In genomic region chr11:69443138-69443967, GRCh38 we compare ENCODE assay signal across 7 cellular contexts. TPM values are rescaled to one million over a fixed set of nuclear protein-coding genes. Genes with fewer than 3 reads are reported as not detected.
DNase-seq lines count a peak whose midpoint lies in the region; ATAC-seq and TF ChIP-seq lines count a peak whose summit lies in the region.

No MANE protein-coding gene starts in this region.

- CTCF ChIA-PET in activated CD4-positive, alpha-beta memory T cell treated with anti-CD3 and anti-CD28 coated beads for 36 hours (lab: Charles Lee), result interaction anchor here (1.0 kb wide), 1 partner anchor 14 kb away, joined by 3 read pairs; no protein-coding TSS in a partner anchor

- ATAC-seq in GM18517 (IDR thresholded peaks at IDR 0.05; ENCODE audit: unreplicated experiment) (peak; percentile 86), HG02885 (IDR thresholded peaks at IDR 0.05; ENCODE audit: poor library complexity, unreplicated experiment) (peak; percentile 92), lower lobe of right lung (peak; percentile 84 to 87)

- H3K9me3 ChIP-seq in lower lobe of right lung, result no peaks in the 10 kb centered on the region

- H3K4me3 Mint-ChIP-seq in activated CD4-positive, alpha-beta memory T cell treated with anti-CD3 and anti-CD28 coated beads for 36 hours, result peak overlapping the region; percentile 45

- H3K27ac ChIP-seq in dorsolateral prefrontal cortex (peak overlapping the region in 55 of 59 donors; percentile 1 to 90 (median 74)), lower lobe of right lung (peak overlapping the region; percentile 88)

- no peaks in the 10 kb centered on the region for H3K27me3 ChIP-seq in dorsolateral prefrontal cortex
- no peaks in the 10 kb centered on the region for H3K27me3 ChIP-seq in lower lobe of right lung (ENCODE audit: low read depth)

- H3K4me1 ChIP-seq in lower lobe of right lung, result peaks cover 53% of the 10 kb centered on the region

- TF ChIP-seq CTCF in dorsolateral prefrontal cortex (IDR thresholded peaks at IDR 0.05 in 54 of 56, conservative IDR thresholded peaks at IDR 0.05 in 2 of 56; ENCODE audit: low read depth in 1 of 56, partially characterized antibody in 56 of 56), result peak in 15 of 56 donors; percentile 8 to 40 (median 20)
- no peak for TF ChIP-seq CTCF in lower lobe of right lung (IDR thresholded peaks at IDR 0.05)

- no peaks in the 10 kb centered on the region for H3K36me3 Mint-ChIP-seq in activated CD4-positive, alpha-beta memory T cell treated with anti-CD3 and anti-CD28 coated beads for 36 hours

- POLR2A ChIA-PET in activated CD4-positive, alpha-beta memory T cell treated with anti-CD3 and anti-CD28 coated beads for 36 hours (lab: Charles Lee), result interaction anchor here (1.4 to 1.5 kb wide), 2 partner anchors 104 to 231 kb away, joined by 3 to 5 read pairs; partner anchors contain the start of gene LTO1

- no peak overlapping the region for H3K27ac Mint-ChIP-seq in activated CD4-positive, alpha-beta memory T cell treated with anti-CD3 and anti-CD28 coated beads for 36 hours

- no peaks in the 10 kb centered on the region for H3K9me3 Mint-ChIP-seq in activated CD4-positive, alpha-beta memory T cell treated with anti-CD3 and anti-CD28 coated beads for 36 hours

- no peaks in the 10 kb centered on the region for H3K36me3 ChIP-seq in lower lobe of right lung

- intact Hi-C loops in activated CD4-positive, alpha-beta memory T cell treated with anti-CD3 and anti-CD28 coated beads for 36 hours (cut with micrococcal nuclease), result loop anchor here (1.0 to 2.0 kb wide), 3 partner anchors 17 to 146 kb away; no protein-coding TSS in a partner anchor
- intact Hi-C loops in dorsolateral prefrontal cortex (cut with DNase I), result loop anchor here (5.0 to 10.0 kb wide), 3 partner anchors 201 to 341 kb away; partner anchors contain the start of genes CCND1 (in 2 of the 2) and SMIM38 (in 1 of the 2)
- intact Hi-C loops in lower lobe of right lung (cut with DNase I), result no loop called here

- H3K27me3 Mint-ChIP-seq in activated CD4-positive, alpha-beta memory T cell treated with anti-CD3 and anti-CD28 coated beads for 36 hours, result peaks cover 17% of the 10 kb centered on the region

- H3K4me3 ChIP-seq in dorsolateral prefrontal cortex (peak overlapping the region; percentile 40 to 74 (median 61)), lower lobe of right lung (peak overlapping the region; percentile 48)

- peaks cover 13% of the 10 kb centered on the region for H3K4me1 Mint-ChIP-seq in activated CD4-positive, alpha-beta memory T cell treated with anti-CD3 and anti-CD28 coated beads for 36 hours (ENCODE audit: low read depth)

- peak; percentile 52 for DNase-seq in NCI-H510A treated with DMSO at 0.1 percent for 48 hours (lab: John Stamatoyannopoulos, UW)
- peak; percentile 84 for DNase-seq in activated CD4-positive, alpha-beta memory T cell treated with anti-CD3 and anti-CD28 coated beads for 36 hours
- DNase-seq in dorsolateral prefrontal cortex, result peak; percentile 71 to 93 (median 88)
- peak; percentile 91 for DNase-seq in lower lobe of right lung
- peak; percentile 47 to 80 (median 54) for DNase-seq in stimulated activated CD4-positive, alpha-beta T cell treated with anti-CD3 and anti-CD28 coated beads, TNF-alpha, amount 100 ng/mL, for 24 hours (ENCODE audit: low read depth in 3 of 3)

RNA-seq across cellular contexts. Expression of gene LINC01488, which starts 38.1 kb away (rescaled TPM):
- not detected for total RNA-seq in activated CD4-positive, alpha-beta memory T cell treated with anti-CD3 and anti-CD28 coated beads for 36 hours
- total RNA-seq in dorsolateral prefrontal cortex (not detected), lower lobe of right lung (not detected)

Comparison
In these comparisons a context has a peak if more than half of its experiments do, and no peak if none do; other contexts are left out.
1. Peak in every context shown above with its lines: DNase-seq, ATAC-seq, H3K4me3 ChIP-seq and H3K27ac ChIP-seq.